ENCODE assay signal across 14 cellular contexts in genomic region chr12:103698752-103699540, GRCh38.
DNase-seq lines count a peak whose midpoint lies in the region; ATAC-seq and TF ChIP-seq lines count a peak whose summit lies in the region.
"Had no signal": no experiment of that assay in that cellular context is flagged by ENCODE, and none has a peak within 500 bp of the region (broad histone marks: within the 10 kb centered on the region; RNA-seq: fewer than 3 reads in every experiment).

No MANE protein-coding gene starts in this region.

- ATAC-seq in stimulated activated memory B cell treated with anti-CD40 and anti-IgM and Interleukin-4, amounts not matched to agents 10 μg/mL and 1 μg/mL and 100 μg/mL, for 72 hours, result peak; percentile 65
- ATAC-seq in GM19324 (IDR thresholded peaks at IDR 0.05; ENCODE audit: low FRiP score, unreplicated experiment) (no peak), psoas muscle (no peak)

- H3K4me2 ChIP-seq in mammary epithelial cell (ENCODE audit: insufficient read depth, low read depth, low read length), result no peak overlapping the region

- DNase-seq in activated CD4-positive, alpha-beta T cell treated with anti-CD3 and anti-CD28 coated beads for 48 hours, result peak; percentile 11
- no peak for DNase-seq in activated CD4-positive, alpha-beta T cell treated with anti-CD3 and anti-CD28 coated beads, Interleukin-2, amount 10 ng/mL, durations not matched to agents 7 days and 5 days
- peak; percentile 94 for DNase-seq in MV-4-11 (lab: John Stamatoyannopoulos, UW)
- DNase-seq in cardiac fibroblast (ENCODE audit: low read depth in 2 of 2), result peak; percentile 4 to 10
- DNase-seq in mammary epithelial cell, result no peak
- no peak for DNase-seq in psoas muscle
- DNase-seq: CD4-positive, CD25-positive, alpha-beta regulatory T cell; colonic mucosa; midbrain; NCI-H2081 treated with DMSO at 0.1 percent for 48 hours; nucleus accumbens had no signal

- TF ChIP-seq CTCF in cardiac fibroblast (IDR thresholded peaks at IDR 0.05; ENCODE audit: low read depth, low read length), result no peak
- TF ChIP-seq CTCF in mammary epithelial cell (conservative IDR thresholded peaks at IDR 0.05 in 1 of 2, IDR thresholded peaks at IDR 0.05 in 1 of 2; ENCODE audit: extremely low read depth in 1 of 2, insufficient read depth in 1 of 2, low read depth in 1 of 2, low read length in 2 of 2), result no peak
- TF ChIP-seq CTCF in psoas muscle (IDR thresholded peaks at IDR 0.05), result no peak

- dilution Hi-C loops in mammary epithelial cell (cut with HindIII; ENCODE audit: low sequenced_read_pairs), result no loop called here

- 71% methylated on average over 8 of the region's 8 CpGs for WGBS in mammary epithelial cell (ENCODE audit: low coverage, missing lambda C conversion rate)
- WGBS in psoas muscle, 3 donors, result 68 to 75% (median 68%) methylated on average over 8 of the region's 8 CpGs

- CTCF ChIA-PET in activated CD4-positive, alpha-beta T cell treated with anti-CD3 and anti-CD28 coated beads, Interleukin-2, amount 10 ng/mL, durations not matched to agents 7 days and 5 days (lab: Charles Lee), result interaction anchor here (1.1 to 1.5 kb wide), 2 partner anchors 18 to 34 kb away, joined by 3 to 4 read pairs; no protein-coding TSS in a partner anchor
- CTCF ChIA-PET in mammary epithelial cell (lab: Charles Lee; ENCODE audit: low non-redundant PET), result no interaction called here

- no peaks in the 10 kb centered on the region for H3K4me1 ChIP-seq in mammary epithelial cell (ENCODE audit: insufficient read depth, low read length)
- no peaks in the 10 kb centered on the region for H3K4me1 ChIP-seq in psoas muscle
- H3K4me1 ChIP-seq: colonic mucosa had no signal

- POLR2A ChIA-PET in activated CD4-positive, alpha-beta T cell treated with anti-CD3 and anti-CD28 coated beads, Interleukin-2, amount 10 ng/mL, durations not matched to agents 7 days and 5 days (lab: Charles Lee), result no interaction called here

- no peak overlapping the region for H3K9ac ChIP-seq in mammary epithelial cell (ENCODE audit: insufficient read depth, low read length)

- H3K9me3 Mint-ChIP-seq in activated CD4-positive, alpha-beta T cell treated with anti-CD3 and anti-CD28 coated beads, Interleukin-2, amount 10 ng/mL, durations not matched to agents 7 days and 5 days, result no peaks in the 10 kb centered on the region
- H3K9me3 Mint-ChIP-seq in stimulated activated memory B cell treated with anti-CD40 and anti-IgM and Interleukin-4, amounts not matched to agents 10 μg/mL and 1 μg/mL and 100 μg/mL, for 72 hours, result no peaks in the 10 kb centered on the region

- intact Hi-C loops in mammary epithelial cell (cut with micrococcal nuclease), result no loop called here
- intact Hi-C loops in psoas muscle (cut with DNase I), result no loop called here

- H3K79me2 ChIP-seq in mammary epithelial cell (ENCODE audit: insufficient read depth, low read length), result no peaks in the 10 kb centered on the region

- H3K4me3 ChIP-seq in cardiac fibroblast (replicated peaks in 1 of 2; ENCODE audit: low read depth in 2 of 2, low read length in 2 of 2) (no peak overlapping the region), mammary epithelial cell (replicated peaks in 1 of 3; ENCODE audit: insufficient read depth in 1 of 3, low read depth in 2 of 3, low read length in 3 of 3) (no peak overlapping the region), psoas muscle (no peak overlapping the region)
- H3K4me3 ChIP-seq: colonic mucosa, skin epidermis had no signal

- no peak overlapping the region for H2AFZ ChIP-seq in mammary epithelial cell (ENCODE audit: low read depth, low read length)

- H3K27ac Mint-ChIP-seq in activated CD4-positive, alpha-beta T cell treated with anti-CD3 and anti-CD28 coated beads, Interleukin-2, amount 10 ng/mL, durations not matched to agents 7 days and 5 days, result no peak overlapping the region
- H3K27ac Mint-ChIP-seq in stimulated activated memory B cell treated with anti-CD40 and anti-IgM and Interleukin-4, amounts not matched to agents 10 μg/mL and 1 μg/mL and 100 μg/mL, for 72 hours, result no peak overlapping the region
- H3K27ac Mint-ChIP-seq: CD4-positive, CD25-positive, alpha-beta regulatory T cell had no signal

- H3K9me3 ChIP-seq in mammary epithelial cell (replicated peaks; ENCODE audit: insufficient read depth, low read length), result no peaks in the 10 kb centered on the region
- H3K9me3 ChIP-seq in psoas muscle, result no peaks in the 10 kb centered on the region
- H3K9me3 ChIP-seq: colonic mucosa had no signal

- no peaks in the 10 kb centered on the region for H4K20me1 ChIP-seq in mammary epithelial cell (ENCODE audit: insufficient read depth, low read length)

- H3K36me3 ChIP-seq in mammary epithelial cell (ENCODE audit: insufficient read depth, low read length) (no peaks in the 10 kb centered on the region), psoas muscle (ENCODE audit: insufficient read depth in 1 of 2, low read depth in 1 of 2) (no peaks in the 10 kb centered on the region)
- H3K36me3 ChIP-seq: colonic mucosa had no signal

- BruUV-seq in mammary epithelial cell (replicated peaks; lab: Mats Ljungman, UMichigan), result no TSS peak

- H3K4me1 Mint-ChIP-seq in activated CD4-positive, alpha-beta T cell treated with anti-CD3 and anti-CD28 coated beads, Interleukin-2, amount 10 ng/mL, durations not matched to agents 7 days and 5 days, result no peaks in the 10 kb centered on the region
- peaks cover 17% of the 10 kb centered on the region for H3K4me1 Mint-ChIP-seq in stimulated activated memory B cell treated with anti-CD40 and anti-IgM and Interleukin-4, amounts not matched to agents 10 μg/mL and 1 μg/mL and 100 μg/mL, for 72 hours
- H3K4me1 Mint-ChIP-seq: CD4-positive, CD25-positive, alpha-beta regulatory T cell had no signal

- peaks cover 19% of the 10 kb centered on the region for H3K27me3 Mint-ChIP-seq in activated CD4-positive, alpha-beta T cell treated with anti-CD3 and anti-CD28 coated beads, Interleukin-2, amount 10 ng/mL, durations not matched to agents 7 days and 5 days
- H3K27me3 Mint-ChIP-seq in stimulated activated memory B cell treated with anti-CD40 and anti-IgM and Interleukin-4, amounts not matched to agents 10 μg/mL and 1 μg/mL and 100 μg/mL, for 72 hours, result peaks cover 46% of the 10 kb centered on the region

- in situ Hi-C loops in mammary epithelial cell (cut with MboI; ENCODE audit: low sequenced_read_pairs in 2 of 2), result no loop called here

- no peak overlapping the region for H3K27ac ChIP-seq in mammary epithelial cell (ENCODE audit: insufficient read depth, low read depth, low read length)
- H3K27ac ChIP-seq in psoas muscle, result no peak overlapping the region
- H3K27ac ChIP-seq: colonic mucosa had no signal

- H3K27me3 ChIP-seq in mammary epithelial cell (ENCODE audit: insufficient read depth, low read length), result peaks cover 8% of the 10 kb centered on the region
- H3K27me3 ChIP-seq in psoas muscle (ENCODE audit: insufficient read depth in 3 of 3, low read length in 2 of 3), result no peaks in the 10 kb centered on the region
- H3K27me3 ChIP-seq: colonic mucosa had no signal

- H3K4me3 Mint-ChIP-seq in activated CD4-positive, alpha-beta T cell treated with anti-CD3 and anti-CD28 coated beads, Interleukin-2, amount 10 ng/mL, durations not matched to agents 7 days and 5 days, result no peak overlapping the region
- no peak overlapping the region for H3K4me3 Mint-ChIP-seq in stimulated activated memory B cell treated with anti-CD40 and anti-IgM and Interleukin-4, amounts not matched to agents 10 μg/mL and 1 μg/mL and 100 μg/mL, for 72 hours
- H3K4me3 Mint-ChIP-seq: CD4-positive, CD25-positive, alpha-beta regulatory T cell had no signal

- H3K36me3 Mint-ChIP-seq in activated CD4-positive, alpha-beta T cell treated with anti-CD3 and anti-CD28 coated beads, Interleukin-2, amount 10 ng/mL, durations not matched to agents 7 days and 5 days (ENCODE audit: low read depth), result no peaks in the 10 kb centered on the region
- H3K36me3 Mint-ChIP-seq in stimulated activated memory B cell treated with anti-CD40 and anti-IgM and Interleukin-4, amounts not matched to agents 10 μg/mL and 1 μg/mL and 100 μg/mL, for 72 hours, result no peaks in the 10 kb centered on the region
- H3K36me3 Mint-ChIP-seq: CD4-positive, CD25-positive, alpha-beta regulatory T cell had no signal

Comparison
In these comparisons a context has a peak if more than half of its experiments do, and no peak if none do; other contexts are left out.
1. DNase-seq: peak in activated CD4-positive, alpha-beta T cell treated with anti-CD3 and anti-CD28 coated beads for 48 hours (single experiment), MV-4-11 (single experiment) and cardiac fibroblast (2 of 2); none in activated CD4-positive, alpha-beta T cell treated with anti-CD3 and anti-CD28 coated beads, Interleukin-2, amount 10 ng/mL, durations not matched to agents 7 days and 5 days (single experiment), mammary epithelial cell (single experiment) and psoas muscle (0 of 2).